Comparison of ENCODE assay signal across 10 cellular contexts in genomic region chr6:158047120-158047518, GRCh38.
DNase-seq lines count a peak whose midpoint lies in the region; ATAC-seq and TF ChIP-seq lines count a peak whose summit lies in the region.
"Had no signal": no experiment of that assay in that cellular context is flagged by ENCODE, and none has a peak within 500 bp of the region (broad histone marks: within the 10 kb centered on the region; RNA-seq: fewer than 3 reads in every experiment).

No MANE protein-coding gene starts in this region.

- H3K36me3 ChIP-seq in BJ (ENCODE audit: control insufficient read depth, insufficient read depth, low read length), result peaks cover 16% of the 10 kb centered on the region
- H3K36me3 ChIP-seq in OCI-LY7 (ENCODE audit: insufficient read depth, low read length), result no peaks in the 10 kb centered on the region

- POLR2A ChIA-PET in BJ (lab: Charles Lee) (no interaction called here), OCI-LY7 (lab: Charles Lee) (no interaction called here)

- no peaks in the 10 kb centered on the region for H3K9me2 ChIP-seq in OCI-LY7 (ENCODE audit: insufficient read depth, low read length)

- H3K9me3 ChIP-seq in OCI-LY7 (ENCODE audit: low read length), result no peaks in the 10 kb centered on the region

- no peaks in the 10 kb centered on the region for H3K27me3 ChIP-seq in BJ (ENCODE audit: control insufficient read depth, insufficient read depth, low read length)

- in situ Hi-C loops in astrocyte of the spinal cord (cut with HindIII; ENCODE audit: low sequenced_read_pairs), result no loop called here

- DNase-seq in BJ (ENCODE audit: low read depth) (peak; percentile 81), astrocyte of the spinal cord (ENCODE audit: low read depth, low spot score) (peak; percentile 75), NCI-H187 treated with DMSO at 0.1 percent for 48 hours (lab: John Stamatoyannopoulos, UW) (no peak), OCI-LY7 (ENCODE audit: low spot score) (no peak)
- DNase-seq in stimulated activated CD4-positive, alpha-beta T cell treated with anti-CD3 and anti-CD28 coated beads, Interleukin-1b, Interleukin-23, amount 100 ng/mL, for 24 hours (ENCODE audit: low read depth in 4 of 4, low spot score in 1 of 4), result peak in 3 of 4 experiments; percentile 45 to 70 (median 59)
- DNase-seq: NCI-H446 treated with DMSO at 0.1 percent for 48 hours had no signal

- intact Hi-C loops in OCI-LY7 (cut with micrococcal nuclease; ENCODE audit: unreplicated experiment), result no loop called here

- peak; percentile 72 to 87 for ATAC-seq in activated CD4-positive, CD25-positive, alpha-beta regulatory T cell treated with anti-CD3 and anti-CD28 coated beads, Interleukin-2, amount 50 U/mL, for 24 hours
- ATAC-seq in GM18520 (IDR thresholded peaks at IDR 0.05; ENCODE audit: unreplicated experiment), result no peak
- ATAC-seq in GM19395 (IDR thresholded peaks at IDR 0.05; ENCODE audit: unreplicated experiment), result no peak
- ATAC-seq: left lobe of liver had no signal

- H3K4me3 ChIP-seq in BJ (ENCODE audit: low read depth, low read length) (no peak overlapping the region), astrocyte of the spinal cord (ENCODE audit: low read depth, low read length) (no peak overlapping the region), OCI-LY7 (ENCODE audit: low read depth, low read length, poor library complexity, severe bottlenecking) (no peak overlapping the region)

- H3K4me2 ChIP-seq in OCI-LY7 (ENCODE audit: low read length), result no peak overlapping the region

- H3K79me2 ChIP-seq in OCI-LY7 (ENCODE audit: insufficient read depth, low read depth, low read length), result no peaks in the 10 kb centered on the region

- H2AFZ ChIP-seq in OCI-LY7 (ENCODE audit: low read length), result no peak overlapping the region

- CTCF ChIA-PET in BJ (lab: Yijun Ruan, JAX) (interaction anchor here (1.0 to 1.4 kb wide), 5 partner anchors 13 to 63 kb away, joined by 3 to 4 read pairs (median 3); no protein-coding TSS in a partner anchor), OCI-LY7 (lab: Charles Lee; ENCODE audit: unreplicated experiment) (no interaction called here)

- TF ChIP-seq CTCF in BJ (IDR thresholded peaks at IDR 0.05; ENCODE audit: insufficient read depth, low read depth, low read length) (no peak), astrocyte of the spinal cord (IDR thresholded peaks at IDR 0.05; ENCODE audit: low read depth, low read length) (no peak), OCI-LY7 (conservative IDR thresholded peaks at IDR 0.05; ENCODE audit: low read length) (no peak)

- H3K4me1 ChIP-seq in OCI-LY7 (ENCODE audit: insufficient read depth, low read length, poor library complexity, severe bottlenecking), result no peaks in the 10 kb centered on the region

- BruUV-seq in OCI-LY7 (replicated peaks; lab: Mats Ljungman, UMichigan), result no TSS peak

- H3K27ac ChIP-seq in OCI-LY7 (ENCODE audit: low read depth, low read length, poor library complexity, severe bottlenecking), result no peak overlapping the region

- H4K20me1 ChIP-seq in OCI-LY7 (ENCODE audit: insufficient read depth, low read length), result no peaks in the 10 kb centered on the region

Comparison
In these comparisons a context has a peak if more than half of its experiments do, and no peak if none do; other contexts are left out.
1. DNase-seq: peak in BJ (single experiment), astrocyte of the spinal cord (single experiment) and stimulated activated CD4-positive, alpha-beta T cell treated with anti-CD3 and anti-CD28 coated beads, Interleukin-1b, Interleukin-23, amount 100 ng/mL, for 24 hours (3 of 4); none in NCI-H187 treated with DMSO at 0.1 percent for 48 hours (single experiment) and OCI-LY7 (single experiment).
2. ATAC-seq: peak in activated CD4-positive, CD25-positive, alpha-beta regulatory T cell treated with anti-CD3 and anti-CD28 coated beads, Interleukin-2, amount 50 U/mL, for 24 hours (2 of 2); none in GM18520 (single experiment) and GM19395 (single experiment).